Comparison of ENCODE assay signal across 2 cellular contexts in the genomic region with DNA sequence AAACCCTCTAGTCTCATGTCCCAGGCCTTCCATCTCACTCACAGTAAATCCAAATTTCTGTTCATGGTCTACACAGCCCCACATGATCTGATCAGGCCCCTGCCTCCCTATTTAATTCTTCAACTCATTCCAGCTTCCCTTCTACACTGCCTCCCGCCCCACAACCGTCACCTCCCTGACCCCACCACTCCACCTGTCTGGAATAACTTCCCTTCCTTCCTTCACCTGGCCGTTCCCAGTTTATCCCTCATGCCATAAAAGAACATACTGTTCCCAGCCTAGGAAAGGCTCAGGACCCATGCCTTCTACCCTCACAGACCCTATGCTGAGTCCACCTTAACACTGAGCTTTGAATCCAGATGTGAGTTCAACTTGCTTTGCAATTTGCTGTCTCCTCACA.
TF ChIP-seq lines count a peak whose summit lies in the region.

No MANE protein-coding gene starts in this region.

TF ChIP-seq in WTC11, 78 proteins besides CTCF, POLR2A, EP300 and RAD21 (continued from another document):
- TF ChIP-seq, protein P1, sequence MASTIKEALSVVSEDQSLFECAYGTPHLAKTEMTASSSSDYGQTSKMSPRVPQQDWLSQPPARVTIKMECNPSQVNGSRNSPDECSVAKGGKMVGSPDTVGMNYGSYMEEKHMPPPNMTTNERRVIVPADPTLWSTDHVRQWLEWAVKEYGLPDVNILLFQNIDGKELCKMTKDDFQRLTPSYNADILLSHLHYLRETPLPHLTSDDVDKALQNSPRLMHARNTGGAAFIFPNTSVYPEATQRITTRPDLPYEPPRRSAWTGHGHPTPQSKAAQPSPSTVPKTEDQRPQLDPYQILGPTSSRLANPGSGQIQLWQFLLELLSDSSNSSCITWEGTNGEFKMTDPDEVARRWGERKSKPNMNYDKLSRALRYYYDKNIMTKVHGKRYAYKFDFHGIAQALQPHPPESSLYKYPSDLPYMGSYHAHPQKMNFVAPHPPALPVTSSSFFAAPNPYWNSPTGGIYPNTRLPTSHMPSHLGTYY (CRISPR knock-in tag; IDR thresholded peaks at IDR 0.05), result no peak
- TF ChIP-seq GTF2I (CRISPR knock-in tag; conservative IDR thresholded peaks at IDR 0.05) (no peak), ETV6 (CRISPR knock-in tag; IDR thresholded peaks at IDR 0.05) (no peak), CBFB (CRISPR knock-in tag; IDR thresholded peaks at IDR 0.05; ENCODE audit: low read depth) (no peak), ZNF317 (CRISPR knock-in tag; IDR thresholded peaks at IDR 0.05; ENCODE audit: borderline replicate concordance, low read depth) (no peak), ELF4 (CRISPR knock-in tag; IDR thresholded peaks at IDR 0.05; ENCODE audit: low read depth) (no peak), GABPB1 (CRISPR knock-in tag; IDR thresholded peaks at IDR 0.05) (no peak), SMAD4 (CRISPR knock-in tag; IDR thresholded peaks at IDR 0.05) (no peak), ZNF263 (CRISPR knock-in tag; IDR thresholded peaks at IDR 0.05; ENCODE audit: low read depth) (no peak), KAT7 (CRISPR knock-in tag; IDR thresholded peaks at IDR 0.05; ENCODE audit: borderline replicate concordance) (no peak), IRF2 (CRISPR knock-in tag; IDR thresholded peaks at IDR 0.05; ENCODE audit: borderline replicate concordance, low read depth) (no peak), EMX1 (CRISPR knock-in tag; IDR thresholded peaks at IDR 0.05) (no peak)
- TF ChIP-seq, protein P2, sequence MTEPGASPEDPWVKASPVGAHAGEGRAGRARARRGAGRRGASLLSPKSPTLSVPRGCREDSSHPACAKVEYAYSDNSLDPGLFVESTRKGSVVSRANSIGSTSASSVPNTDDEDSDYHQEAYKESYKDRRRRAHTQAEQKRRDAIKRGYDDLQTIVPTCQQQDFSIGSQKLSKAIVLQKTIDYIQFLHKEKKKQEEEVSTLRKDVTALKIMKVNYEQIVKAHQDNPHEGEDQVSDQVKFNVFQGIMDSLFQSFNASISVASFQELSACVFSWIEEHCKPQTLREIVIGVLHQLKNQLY (CRISPR knock-in tag; IDR thresholded peaks at IDR 0.05), result no peak
- TF ChIP-seq, protein P3, sequence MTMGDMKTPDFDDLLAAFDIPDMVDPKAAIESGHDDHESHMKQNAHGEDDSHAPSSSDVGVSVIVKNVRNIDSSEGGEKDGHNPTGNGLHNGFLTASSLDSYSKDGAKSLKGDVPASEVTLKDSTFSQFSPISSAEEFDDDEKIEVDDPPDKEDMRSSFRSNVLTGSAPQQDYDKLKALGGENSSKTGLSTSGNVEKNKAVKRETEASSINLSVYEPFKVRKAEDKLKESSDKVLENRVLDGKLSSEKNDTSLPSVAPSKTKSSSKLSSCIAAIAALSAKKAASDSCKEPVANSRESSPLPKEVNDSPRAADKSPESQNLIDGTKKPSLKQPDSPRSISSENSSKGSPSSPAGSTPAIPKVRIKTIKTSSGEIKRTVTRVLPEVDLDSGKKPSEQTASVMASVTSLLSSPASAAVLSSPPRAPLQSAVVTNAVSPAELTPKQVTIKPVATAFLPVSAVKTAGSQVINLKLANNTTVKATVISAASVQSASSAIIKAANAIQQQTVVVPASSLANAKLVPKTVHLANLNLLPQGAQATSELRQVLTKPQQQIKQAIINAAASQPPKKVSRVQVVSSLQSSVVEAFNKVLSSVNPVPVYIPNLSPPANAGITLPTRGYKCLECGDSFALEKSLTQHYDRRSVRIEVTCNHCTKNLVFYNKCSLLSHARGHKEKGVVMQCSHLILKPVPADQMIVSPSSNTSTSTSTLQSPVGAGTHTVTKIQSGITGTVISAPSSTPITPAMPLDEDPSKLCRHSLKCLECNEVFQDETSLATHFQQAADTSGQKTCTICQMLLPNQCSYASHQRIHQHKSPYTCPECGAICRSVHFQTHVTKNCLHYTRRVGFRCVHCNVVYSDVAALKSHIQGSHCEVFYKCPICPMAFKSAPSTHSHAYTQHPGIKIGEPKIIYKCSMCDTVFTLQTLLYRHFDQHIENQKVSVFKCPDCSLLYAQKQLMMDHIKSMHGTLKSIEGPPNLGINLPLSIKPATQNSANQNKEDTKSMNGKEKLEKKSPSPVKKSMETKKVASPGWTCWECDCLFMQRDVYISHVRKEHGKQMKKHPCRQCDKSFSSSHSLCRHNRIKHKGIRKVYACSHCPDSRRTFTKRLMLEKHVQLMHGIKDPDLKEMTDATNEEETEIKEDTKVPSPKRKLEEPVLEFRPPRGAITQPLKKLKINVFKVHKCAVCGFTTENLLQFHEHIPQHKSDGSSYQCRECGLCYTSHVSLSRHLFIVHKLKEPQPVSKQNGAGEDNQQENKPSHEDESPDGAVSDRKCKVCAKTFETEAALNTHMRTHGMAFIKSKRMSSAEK (CRISPR knock-in tag; IDR thresholded peaks at IDR 0.05; ENCODE audit: borderline replicate concordance), result no peak
- TF ChIP-seq, protein P4, sequence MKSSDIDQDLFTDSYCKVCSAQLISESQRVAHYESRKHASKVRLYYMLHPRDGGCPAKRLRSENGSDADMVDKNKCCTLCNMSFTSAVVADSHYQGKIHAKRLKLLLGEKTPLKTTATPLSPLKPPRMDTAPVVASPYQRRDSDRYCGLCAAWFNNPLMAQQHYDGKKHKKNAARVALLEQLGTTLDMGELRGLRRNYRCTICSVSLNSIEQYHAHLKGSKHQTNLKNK (CRISPR knock-in tag; IDR thresholded peaks at IDR 0.05), result no peak
- TF ChIP-seq, protein P5, sequence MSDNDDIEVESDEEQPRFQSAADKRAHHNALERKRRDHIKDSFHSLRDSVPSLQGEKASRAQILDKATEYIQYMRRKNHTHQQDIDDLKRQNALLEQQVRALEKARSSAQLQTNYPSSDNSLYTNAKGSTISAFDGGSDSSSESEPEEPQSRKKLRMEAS (CRISPR knock-in tag; IDR thresholded peaks at IDR 0.05), result no peak
- TF ChIP-seq, protein P6, sequence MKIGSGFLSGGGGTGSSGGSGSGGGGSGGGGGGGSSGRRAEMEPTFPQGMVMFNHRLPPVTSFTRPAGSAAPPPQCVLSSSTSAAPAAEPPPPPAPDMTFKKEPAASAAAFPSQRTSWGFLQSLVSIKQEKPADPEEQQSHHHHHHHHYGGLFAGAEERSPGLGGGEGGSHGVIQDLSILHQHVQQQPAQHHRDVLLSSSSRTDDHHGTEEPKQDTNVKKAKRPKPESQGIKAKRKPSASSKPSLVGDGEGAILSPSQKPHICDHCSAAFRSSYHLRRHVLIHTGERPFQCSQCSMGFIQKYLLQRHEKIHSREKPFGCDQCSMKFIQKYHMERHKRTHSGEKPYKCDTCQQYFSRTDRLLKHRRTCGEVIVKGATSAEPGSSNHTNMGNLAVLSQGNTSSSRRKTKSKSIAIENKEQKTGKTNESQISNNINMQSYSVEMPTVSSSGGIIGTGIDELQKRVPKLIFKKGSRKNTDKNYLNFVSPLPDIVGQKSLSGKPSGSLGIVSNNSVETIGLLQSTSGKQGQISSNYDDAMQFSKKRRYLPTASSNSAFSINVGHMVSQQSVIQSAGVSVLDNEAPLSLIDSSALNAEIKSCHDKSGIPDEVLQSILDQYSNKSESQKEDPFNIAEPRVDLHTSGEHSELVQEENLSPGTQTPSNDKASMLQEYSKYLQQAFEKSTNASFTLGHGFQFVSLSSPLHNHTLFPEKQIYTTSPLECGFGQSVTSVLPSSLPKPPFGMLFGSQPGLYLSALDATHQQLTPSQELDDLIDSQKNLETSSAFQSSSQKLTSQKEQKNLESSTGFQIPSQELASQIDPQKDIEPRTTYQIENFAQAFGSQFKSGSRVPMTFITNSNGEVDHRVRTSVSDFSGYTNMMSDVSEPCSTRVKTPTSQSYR (CRISPR knock-in tag; IDR thresholded peaks at IDR 0.05), result no peak
TF ChIP-seq in WTC11: peak in this region for 0.

TF ChIP-seq in H1, 55 proteins besides CTCF, POLR2A, EP300 and RAD21 (continued from another document):
- no peak for TF ChIP-seq RFX5 (IDR thresholded peaks at IDR 0.05; ENCODE audit: borderline replicate concordance, low read depth, low read length)
- TF ChIP-seq CREB1 (IDR thresholded peaks at IDR 0.05), result no peak
- no peak for TF ChIP-seq SAP30 (IDR thresholded peaks at IDR 0.05; ENCODE audit: insufficient read depth, insufficient replicate concordance, low read length)
- no peak for TF ChIP-seq JUN (IDR thresholded peaks at IDR 0.05; ENCODE audit: low read depth, low read length)
- TF ChIP-seq BACH1 (IDR thresholded peaks at IDR 0.05; ENCODE audit: low read length), result no peak
- TF ChIP-seq TAF1 (IDR thresholded peaks at IDR 0.05; ENCODE audit: low read depth, low read length), result no peak
- TF ChIP-seq, protein P7, sequence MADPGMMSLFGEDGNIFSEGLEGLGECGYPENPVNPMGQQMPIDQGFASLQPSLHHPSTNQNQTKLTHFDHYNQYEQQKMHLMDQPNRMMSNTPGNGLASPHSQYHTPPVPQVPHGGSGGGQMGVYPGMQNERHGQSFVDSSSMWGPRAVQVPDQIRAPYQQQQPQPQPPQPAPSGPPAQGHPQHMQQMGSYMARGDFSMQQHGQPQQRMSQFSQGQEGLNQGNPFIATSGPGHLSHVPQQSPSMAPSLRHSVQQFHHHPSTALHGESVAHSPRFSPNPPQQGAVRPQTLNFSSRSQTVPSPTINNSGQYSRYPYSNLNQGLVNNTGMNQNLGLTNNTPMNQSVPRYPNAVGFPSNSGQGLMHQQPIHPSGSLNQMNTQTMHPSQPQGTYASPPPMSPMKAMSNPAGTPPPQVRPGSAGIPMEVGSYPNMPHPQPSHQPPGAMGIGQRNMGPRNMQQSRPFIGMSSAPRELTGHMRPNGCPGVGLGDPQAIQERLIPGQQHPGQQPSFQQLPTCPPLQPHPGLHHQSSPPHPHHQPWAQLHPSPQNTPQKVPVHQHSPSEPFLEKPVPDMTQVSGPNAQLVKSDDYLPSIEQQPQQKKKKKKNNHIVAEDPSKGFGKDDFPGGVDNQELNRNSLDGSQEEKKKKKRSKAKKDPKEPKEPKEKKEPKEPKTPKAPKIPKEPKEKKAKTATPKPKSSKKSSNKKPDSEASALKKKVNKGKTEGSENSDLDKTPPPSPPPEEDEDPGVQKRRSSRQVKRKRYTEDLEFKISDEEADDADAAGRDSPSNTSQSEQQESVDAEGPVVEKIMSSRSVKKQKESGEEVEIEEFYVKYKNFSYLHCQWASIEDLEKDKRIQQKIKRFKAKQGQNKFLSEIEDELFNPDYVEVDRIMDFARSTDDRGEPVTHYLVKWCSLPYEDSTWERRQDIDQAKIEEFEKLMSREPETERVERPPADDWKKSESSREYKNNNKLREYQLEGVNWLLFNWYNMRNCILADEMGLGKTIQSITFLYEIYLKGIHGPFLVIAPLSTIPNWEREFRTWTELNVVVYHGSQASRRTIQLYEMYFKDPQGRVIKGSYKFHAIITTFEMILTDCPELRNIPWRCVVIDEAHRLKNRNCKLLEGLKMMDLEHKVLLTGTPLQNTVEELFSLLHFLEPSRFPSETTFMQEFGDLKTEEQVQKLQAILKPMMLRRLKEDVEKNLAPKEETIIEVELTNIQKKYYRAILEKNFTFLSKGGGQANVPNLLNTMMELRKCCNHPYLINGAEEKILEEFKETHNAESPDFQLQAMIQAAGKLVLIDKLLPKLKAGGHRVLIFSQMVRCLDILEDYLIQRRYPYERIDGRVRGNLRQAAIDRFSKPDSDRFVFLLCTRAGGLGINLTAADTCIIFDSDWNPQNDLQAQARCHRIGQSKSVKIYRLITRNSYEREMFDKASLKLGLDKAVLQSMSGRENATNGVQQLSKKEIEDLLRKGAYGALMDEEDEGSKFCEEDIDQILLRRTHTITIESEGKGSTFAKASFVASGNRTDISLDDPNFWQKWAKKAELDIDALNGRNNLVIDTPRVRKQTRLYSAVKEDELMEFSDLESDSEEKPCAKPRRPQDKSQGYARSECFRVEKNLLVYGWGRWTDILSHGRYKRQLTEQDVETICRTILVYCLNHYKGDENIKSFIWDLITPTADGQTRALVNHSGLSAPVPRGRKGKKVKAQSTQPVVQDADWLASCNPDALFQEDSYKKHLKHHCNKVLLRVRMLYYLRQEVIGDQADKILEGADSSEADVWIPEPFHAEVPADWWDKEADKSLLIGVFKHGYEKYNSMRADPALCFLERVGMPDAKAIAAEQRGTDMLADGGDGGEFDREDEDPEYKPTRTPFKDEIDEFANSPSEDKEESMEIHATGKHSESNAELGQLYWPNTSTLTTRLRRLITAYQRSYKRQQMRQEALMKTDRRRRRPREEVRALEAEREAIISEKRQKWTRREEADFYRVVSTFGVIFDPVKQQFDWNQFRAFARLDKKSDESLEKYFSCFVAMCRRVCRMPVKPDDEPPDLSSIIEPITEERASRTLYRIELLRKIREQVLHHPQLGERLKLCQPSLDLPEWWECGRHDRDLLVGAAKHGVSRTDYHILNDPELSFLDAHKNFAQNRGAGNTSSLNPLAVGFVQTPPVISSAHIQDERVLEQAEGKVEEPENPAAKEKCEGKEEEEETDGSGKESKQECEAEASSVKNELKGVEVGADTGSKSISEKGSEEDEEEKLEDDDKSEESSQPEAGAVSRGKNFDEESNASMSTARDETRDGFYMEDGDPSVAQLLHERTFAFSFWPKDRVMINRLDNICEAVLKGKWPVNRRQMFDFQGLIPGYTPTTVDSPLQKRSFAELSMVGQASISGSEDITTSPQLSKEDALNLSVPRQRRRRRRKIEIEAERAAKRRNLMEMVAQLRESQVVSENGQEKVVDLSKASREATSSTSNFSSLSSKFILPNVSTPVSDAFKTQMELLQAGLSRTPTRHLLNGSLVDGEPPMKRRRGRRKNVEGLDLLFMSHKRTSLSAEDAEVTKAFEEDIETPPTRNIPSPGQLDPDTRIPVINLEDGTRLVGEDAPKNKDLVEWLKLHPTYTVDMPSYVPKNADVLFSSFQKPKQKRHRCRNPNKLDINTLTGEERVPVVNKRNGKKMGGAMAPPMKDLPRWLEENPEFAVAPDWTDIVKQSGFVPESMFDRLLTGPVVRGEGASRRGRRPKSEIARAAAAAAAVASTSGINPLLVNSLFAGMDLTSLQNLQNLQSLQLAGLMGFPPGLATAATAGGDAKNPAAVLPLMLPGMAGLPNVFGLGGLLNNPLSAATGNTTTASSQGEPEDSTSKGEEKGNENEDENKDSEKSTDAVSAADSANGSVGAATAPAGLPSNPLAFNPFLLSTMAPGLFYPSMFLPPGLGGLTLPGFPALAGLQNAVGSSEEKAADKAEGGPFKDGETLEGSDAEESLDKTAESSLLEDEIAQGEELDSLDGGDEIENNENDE (IDR thresholded peaks at IDR 0.05; ENCODE audit: insufficient replicate concordance, low read length), result no peak
- TF ChIP-seq, protein P8, sequence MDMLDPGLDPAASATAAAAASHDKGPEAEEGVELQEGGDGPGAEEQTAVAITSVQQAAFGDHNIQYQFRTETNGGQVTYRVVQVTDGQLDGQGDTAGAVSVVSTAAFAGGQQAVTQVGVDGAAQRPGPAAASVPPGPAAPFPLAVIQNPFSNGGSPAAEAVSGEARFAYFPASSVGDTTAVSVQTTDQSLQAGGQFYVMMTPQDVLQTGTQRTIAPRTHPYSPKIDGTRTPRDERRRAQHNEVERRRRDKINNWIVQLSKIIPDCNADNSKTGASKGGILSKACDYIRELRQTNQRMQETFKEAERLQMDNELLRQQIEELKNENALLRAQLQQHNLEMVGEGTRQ (IDR thresholded peaks at IDR 0.05; ENCODE audit: low read length), result no peak
- TF ChIP-seq BRCA1 (IDR thresholded peaks at IDR 0.05; ENCODE audit: low read depth, low read length), result no peak
- no peak for TF ChIP-seq BCL11A (IDR thresholded peaks at IDR 0.05; ENCODE audit: low read depth in 2 of 2, low read length in 2 of 2)
- TF ChIP-seq KDM4A (IDR thresholded peaks at IDR 0.05; ENCODE audit: low read depth, low read length, severe bottlenecking), result no peak
- TF ChIP-seq POLR2AphosphoS5 (IDR thresholded peaks at IDR 0.05; ENCODE audit: low read depth, low read length), result no peak
